15 cellular contexts compared by ENCODE assay signal in genomic region chr3:190024912-190025311, GRCh38.
DNase-seq lines count a peak whose midpoint lies in the region; ATAC-seq and TF ChIP-seq lines count a peak whose summit lies in the region.
"Had no signal": no experiment of that assay in that cellular context is flagged by ENCODE, and none has a peak within 500 bp of the region (broad histone marks: within the 10 kb centered on the region; RNA-seq: fewer than 3 reads in every experiment).

No MANE protein-coding gene starts in this region.

- H3K9ac ChIP-seq in Loucy (ENCODE audit: low read depth, low read length, poor library complexity, severe bottlenecking): no peak overlapping the region

- peak; percentile 62 for ATAC-seq in activated CD8-positive, alpha-beta T cell treated with anti-CD3 and anti-CD28 coated beads for 36 hours
- ATAC-seq in activated CD8-positive, alpha-beta T cell treated with anti-CD3 and anti-CD28 coated beads, Interleukin-2, amount 10 ng/mL, durations not matched to agents 7 days and 5 days: no peak
- ATAC-seq in stimulated activated effector memory CD8-positive, alpha-beta T cell treated with anti-CD3 and anti-CD28 coated beads, Interleukin-12 subunit alpha, Interleukin-12 subunit beta, amount 100 ng/mL, for 72 hours: peak; percentile 45
- ATAC-seq in esophagus mucosa: no peak
- ATAC-seq: HepG2, right cardiac atrium had no signal

- H3F3A ChIP-seq in Loucy (ENCODE audit: low read depth): no peaks in the 10 kb centered on the region

- no peaks in the 10 kb centered on the region for H3K9me2 ChIP-seq in Loucy (replicated peaks; ENCODE audit: low read depth, low read length)

- intact Hi-C loops in activated CD8-positive, alpha-beta T cell treated with anti-CD3 and anti-CD28 coated beads for 36 hours (cut with micrococcal nuclease): no loop called here

- H3K9me3 Mint-ChIP-seq in activated CD8-positive, alpha-beta T cell treated with anti-CD3 and anti-CD28 coated beads for 36 hours: no peaks in the 10 kb centered on the region
- H3K9me3 Mint-ChIP-seq in activated CD8-positive, alpha-beta T cell treated with anti-CD3 and anti-CD28 coated beads, Interleukin-2, amount 10 ng/mL, durations not matched to agents 7 days and 5 days (ENCODE audit: insufficient read depth): no peaks in the 10 kb centered on the region
- no peaks in the 10 kb centered on the region for H3K9me3 Mint-ChIP-seq in chondrocyte (ENCODE audit: low read depth)
- H3K9me3 Mint-ChIP-seq in stimulated activated effector memory CD8-positive, alpha-beta T cell treated with anti-CD3 and anti-CD28 coated beads, Interleukin-12 subunit alpha, Interleukin-12 subunit beta, amount 100 ng/mL, for 72 hours: no peaks in the 10 kb centered on the region
- H3K9me3 Mint-ChIP-seq: activated T-helper 2 cell treated with anti-CD3 and anti-CD28 coated beads, Interferon-gamma antibody, Interleukin-2, Interleukin-4, amounts not matched to agents 10 μg/mL and 5 μg/mL and 100 μg/mL, durations not matched to agents 14 hours and 24 hours and 36 hours had no signal

- peaks cover 15% of the 10 kb centered on the region for H3K27me3 Mint-ChIP-seq in activated CD8-positive, alpha-beta T cell treated with anti-CD3 and anti-CD28 coated beads for 36 hours
- peaks cover 3% of the 10 kb centered on the region for H3K27me3 Mint-ChIP-seq in activated CD8-positive, alpha-beta T cell treated with anti-CD3 and anti-CD28 coated beads, Interleukin-2, amount 10 ng/mL, durations not matched to agents 7 days and 5 days (ENCODE audit: low read depth)
- no peaks in the 10 kb centered on the region for H3K27me3 Mint-ChIP-seq in chondrocyte (ENCODE audit: low read depth)

- H3K36me3 ChIP-seq in Loucy (ENCODE audit: insufficient read depth, low read length): no peaks in the 10 kb centered on the region

- H3K4me2 ChIP-seq in Loucy (ENCODE audit: low read depth, low read length, poor library complexity, severe bottlenecking): peak overlapping the region; percentile 41

- no peak overlapping the region for H3K27ac Mint-ChIP-seq in activated CD8-positive, alpha-beta T cell treated with anti-CD3 and anti-CD28 coated beads for 36 hours
- no peak overlapping the region for H3K27ac Mint-ChIP-seq in activated CD8-positive, alpha-beta T cell treated with anti-CD3 and anti-CD28 coated beads, Interleukin-2, amount 10 ng/mL, durations not matched to agents 7 days and 5 days
- peak overlapping the region; percentile 76 for H3K27ac Mint-ChIP-seq in chondrocyte (ENCODE audit: unreplicated experiment)
- no peak overlapping the region for H3K27ac Mint-ChIP-seq in stimulated activated effector memory CD8-positive, alpha-beta T cell treated with anti-CD3 and anti-CD28 coated beads, Interleukin-12 subunit alpha, Interleukin-12 subunit beta, amount 100 ng/mL, for 72 hours
- H3K27ac Mint-ChIP-seq: activated T-helper 2 cell treated with anti-CD3 and anti-CD28 coated beads, Interferon-gamma antibody, Interleukin-2, Interleukin-4, amounts not matched to agents 10 μg/mL and 5 μg/mL and 100 μg/mL, durations not matched to agents 14 hours and 24 hours and 36 hours had no signal

- H3K9me3 ChIP-seq in Loucy (ENCODE audit: insufficient read depth, low read depth, low read length): no peaks in the 10 kb centered on the region

- H2AFZ ChIP-seq in Loucy (ENCODE audit: low read length): peak overlapping the region; percentile 73

- peaks cover 21% of the 10 kb centered on the region for H3K4me1 ChIP-seq in Loucy (ENCODE audit: insufficient read depth, low read length, poor library complexity, severe bottlenecking)

- DNase-seq in activated CD8-positive, alpha-beta T cell treated with anti-CD3 and anti-CD28 coated beads for 36 hours: no peak
- DNase-seq in activated CD8-positive, alpha-beta T cell treated with anti-CD3 and anti-CD28 coated beads, Interleukin-2, amount 10 ng/mL, durations not matched to agents 7 days and 5 days: no peak
- DNase-seq in chondrocyte (ENCODE audit: low spot score): no peak
- DNase-seq in stimulated activated effector memory CD8-positive, alpha-beta T cell treated with anti-CD3 and anti-CD28 coated beads, Interleukin-12 subunit alpha, Interleukin-12 subunit beta, amount 100 ng/mL, for 72 hours (ENCODE audit: low spot score in 2 of 2): no peak
- no peak for DNase-seq in activated CD8-positive, alpha-beta memory T cell treated with anti-CD3 and anti-CD28 coated beads for 24 hours
- DNase-seq in stimulated activated CD4-positive, alpha-beta T cell treated with anti-CD3 and anti-CD28 coated beads, Interleukin-4, amount 100 ng/mL, for 1 hour: no peak
- DNase-seq: activated CD4-positive, CD25-positive, alpha-beta regulatory T cell treated with anti-CD3 and anti-CD28 coated beads, Interleukin-2, amount 50 U/mL, for 72 hours; hypothalamus; NCI-H2081; right cardiac atrium; SIG-M5 had no signal

- H3K4me3 Mint-ChIP-seq in activated CD8-positive, alpha-beta T cell treated with anti-CD3 and anti-CD28 coated beads for 36 hours: no peak overlapping the region
- H3K4me3 Mint-ChIP-seq in activated CD8-positive, alpha-beta T cell treated with anti-CD3 and anti-CD28 coated beads, Interleukin-2, amount 10 ng/mL, durations not matched to agents 7 days and 5 days: no peak overlapping the region
- H3K4me3 Mint-ChIP-seq in chondrocyte (ENCODE audit: unreplicated experiment): no peak overlapping the region
- no peak overlapping the region for H3K4me3 Mint-ChIP-seq in stimulated activated effector memory CD8-positive, alpha-beta T cell treated with anti-CD3 and anti-CD28 coated beads, Interleukin-12 subunit alpha, Interleukin-12 subunit beta, amount 100 ng/mL, for 72 hours

- no peaks in the 10 kb centered on the region for H4K20me1 ChIP-seq in Loucy (ENCODE audit: insufficient read depth, low read length, poor library complexity, severe bottlenecking)

- TF ChIP-seq CTCF in activated CD8-positive, alpha-beta T cell treated with anti-CD3 and anti-CD28 coated beads for 36 hours (IDR thresholded peaks at IDR 0.05): no peak
- TF ChIP-seq CTCF in Loucy (conservative IDR thresholded peaks at IDR 0.05; ENCODE audit: low read length) (no peak), chondrocyte (IDR thresholded peaks at IDR 0.05) (no peak)

- POLR2A ChIA-PET in activated CD8-positive, alpha-beta T cell treated with anti-CD3 and anti-CD28 coated beads for 36 hours (lab: Charles Lee): no interaction called here
- POLR2A ChIA-PET in activated CD8-positive, alpha-beta T cell treated with anti-CD3 and anti-CD28 coated beads, Interleukin-2, amount 10 ng/mL, durations not matched to agents 7 days and 5 days (lab: Charles Lee): no interaction called here

- H3K27me3 ChIP-seq in Loucy (ENCODE audit: insufficient read depth, low read length, poor library complexity, severe bottlenecking): no peaks in the 10 kb centered on the region

- peak overlapping the region; percentile 2 for H3K4me3 ChIP-seq in Loucy (ENCODE audit: low read length, poor library complexity, severe bottlenecking)

- CTCF ChIA-PET in activated CD8-positive, alpha-beta T cell treated with anti-CD3 and anti-CD28 coated beads for 36 hours (lab: Charles Lee): interaction anchor here (1.1 to 1.8 kb wide), 2 partner anchors 9 to 63 kb away, joined by 3 to 5 read pairs; no protein-coding TSS in a partner anchor
- CTCF ChIA-PET in activated CD8-positive, alpha-beta T cell treated with anti-CD3 and anti-CD28 coated beads, Interleukin-2, amount 10 ng/mL, durations not matched to agents 7 days and 5 days (lab: Charles Lee): no interaction called here

- H3K36me3 Mint-ChIP-seq in activated CD8-positive, alpha-beta T cell treated with anti-CD3 and anti-CD28 coated beads for 36 hours (ENCODE audit: low read depth): no peaks in the 10 kb centered on the region
- no peaks in the 10 kb centered on the region for H3K36me3 Mint-ChIP-seq in activated CD8-positive, alpha-beta T cell treated with anti-CD3 and anti-CD28 coated beads, Interleukin-2, amount 10 ng/mL, durations not matched to agents 7 days and 5 days (ENCODE audit: low read depth)
- H3K36me3 Mint-ChIP-seq in chondrocyte (ENCODE audit: low read depth): no peaks in the 10 kb centered on the region
- H3K36me3 Mint-ChIP-seq in stimulated activated effector memory CD8-positive, alpha-beta T cell treated with anti-CD3 and anti-CD28 coated beads, Interleukin-12 subunit alpha, Interleukin-12 subunit beta, amount 100 ng/mL, for 72 hours: no peaks in the 10 kb centered on the region

- peaks cover 4% of the 10 kb centered on the region for H3K4me1 Mint-ChIP-seq in activated CD8-positive, alpha-beta T cell treated with anti-CD3 and anti-CD28 coated beads for 36 hours (ENCODE audit: low read depth)
- H3K4me1 Mint-ChIP-seq in activated CD8-positive, alpha-beta T cell treated with anti-CD3 and anti-CD28 coated beads, Interleukin-2, amount 10 ng/mL, durations not matched to agents 7 days and 5 days (ENCODE audit: low read depth): no peaks in the 10 kb centered on the region
- H3K4me1 Mint-ChIP-seq in chondrocyte (ENCODE audit: low read depth): peaks cover 46% of the 10 kb centered on the region
- no peaks in the 10 kb centered on the region for H3K4me1 Mint-ChIP-seq in stimulated activated effector memory CD8-positive, alpha-beta T cell treated with anti-CD3 and anti-CD28 coated beads, Interleukin-12 subunit alpha, Interleukin-12 subunit beta, amount 100 ng/mL, for 72 hours

- H3K79me2 ChIP-seq in Loucy (ENCODE audit: insufficient read depth, low read length): no peaks in the 10 kb centered on the region

Comparison
In these comparisons a context has a peak if more than half of its experiments do, and no peak if none do; other contexts are left out.
1. ATAC-seq: peak in activated CD8-positive, alpha-beta T cell treated with anti-CD3 and anti-CD28 coated beads for 36 hours (single experiment) and stimulated activated effector memory CD8-positive, alpha-beta T cell treated with anti-CD3 and anti-CD28 coated beads, Interleukin-12 subunit alpha, Interleukin-12 subunit beta, amount 100 ng/mL, for 72 hours (single experiment); none in activated CD8-positive, alpha-beta T cell treated with anti-CD3 and anti-CD28 coated beads, Interleukin-2, amount 10 ng/mL, durations not matched to agents 7 days and 5 days (single experiment) and esophagus mucosa (single experiment).